Comparison of ENCODE assay signal across 18 cellular contexts in genomic region chr14:78917462-78917861, GRCh38.
DNase-seq lines count a peak whose midpoint lies in the region; ATAC-seq, FAIRE-seq and TF ChIP-seq lines count a peak whose summit lies in the region.
"Had no signal": no experiment of that assay in that cellular context is flagged by ENCODE, and none has a peak within 500 bp of the region (broad histone marks: within the 10 kb centered on the region; RNA-seq: fewer than 3 reads in every experiment).

No MANE protein-coding gene starts in this region.

- H3K36me3 Mint-ChIP-seq in WTC11 = no peaks in the 10 kb centered on the region
- H3K36me3 Mint-ChIP-seq: CD4-positive, alpha-beta memory T cell had no signal

- H3K9me3 ChIP-seq in HepG2 (ENCODE audit: low read length) = no peaks in the 10 kb centered on the region
- H3K9me3 ChIP-seq in right lobe of liver = no peaks in the 10 kb centered on the region
- H3K9me3 ChIP-seq: A549, BE2C, HAP-1 had no signal

- H3K4me3 Mint-ChIP-seq in WTC11 = no peak overlapping the region
- H3K4me3 Mint-ChIP-seq: CD4-positive, alpha-beta memory T cell; HFFc6 had no signal

- ATAC-seq in HepG2 (no peak), right lobe of liver (no peak), WTC11 (0 out of 2 replicates have a peak, but pooled peaks have one; percentile 38)
- ATAC-seq: A549 had no signal

- DNase-seq in HepG2 (ENCODE audit: low spot score) (no peak), right lobe of liver (no peak), WTC11 (ENCODE audit: low spot score) (peak; percentile 19), epithelial cell of esophagus (ENCODE audit: low read depth) (peak; percentile 26), NCI-H2029 (lab: John Stamatoyannopoulos, UW) (no peak), pons (ENCODE audit: low spot score) (no peak), HCEC 1CT (no peak)
- DNase-seq: BE2C; CD4-positive, alpha-beta memory T cell; DND-41; GDM1; GOT3; HFFc6 had no signal

- FAIRE-seq in HepG2 (lab: Jason Lieb, UNC) = no peak
- FAIRE-seq: A549, GM12892, HTR-8/SVneo had no signal

- H3K4me2 ChIP-seq in HepG2 (ENCODE audit: low read depth, low read length) = no peak overlapping the region
- H3K4me2 ChIP-seq: A549 had no signal

- H3K27me3 ChIP-seq in HepG2 (ENCODE audit: control insufficient read depth in 1 of 2, insufficient read depth in 2 of 2, low read length in 2 of 2) = no peaks in the 10 kb centered on the region
- no peaks in the 10 kb centered on the region for H3K27me3 ChIP-seq in right lobe of liver
- H3K27me3 ChIP-seq: BE2C had no signal

- TF ChIP-seq POLR2A in HepG2 (IDR thresholded peaks at IDR 0.05; ENCODE audit: insufficient read depth in 1 of 2, low read depth in 2 of 2, low read length in 2 of 2) (no peak), right lobe of liver (IDR thresholded peaks at IDR 0.05) (no peak)

- H3K9me3 Mint-ChIP-seq in WTC11 = no peaks in the 10 kb centered on the region
- H3K9me3 Mint-ChIP-seq: HFFc6 had no signal

- TF ChIP-seq EP300 in HepG2 (IDR thresholded peaks at IDR 0.05; ENCODE audit: low read depth in 2 of 2, low read length in 2 of 2) (no peak), HepG2 (CRISPR knock-in tag; IDR thresholded peaks at IDR 0.05; ENCODE audit: borderline replicate concordance) (no peak)

- no peaks in the 10 kb centered on the region for H3K79me2 ChIP-seq in HepG2 (ENCODE audit: insufficient read depth, low read length)

- H3K36me3 ChIP-seq in HepG2 (replicated peaks in 1 of 2; ENCODE audit: control insufficient read depth in 1 of 2, insufficient read depth in 2 of 2, low read length in 2 of 2) (no peaks in the 10 kb centered on the region), right lobe of liver (no peaks in the 10 kb centered on the region)
- H3K36me3 ChIP-seq: BE2C, HAP-1 had no signal

- no peaks in the 10 kb centered on the region for H3K4me1 Mint-ChIP-seq in WTC11
- H3K4me1 Mint-ChIP-seq: CD4-positive, alpha-beta memory T cell had no signal

- POLR2A ChIA-PET in HepG2 (lab: Yijun Ruan, JAX) = no interaction called here
- POLR2A ChIA-PET in WTC11 (lab: Charles Lee) = no interaction called here

- intact Hi-C loops in HepG2 (cut with micrococcal nuclease; ENCODE audit: unreplicated experiment) = no loop called here
- intact Hi-C loops in right lobe of liver (cut with DNase I) = no loop called here

- TF ChIP-seq RAD21 in HepG2 (CRISPR knock-in tag; IDR thresholded peaks at IDR 0.05) = no peak

- H3K27ac ChIP-seq in HepG2 (ENCODE audit: extremely low read length, insufficient read depth, low read length) = no peak overlapping the region
- no peak overlapping the region for H3K27ac ChIP-seq in right lobe of liver
- H3K27ac ChIP-seq: A549, C4-2B had no signal

- in situ Hi-C loops in HepG2 (cut with HindIII; ENCODE audit: extremely low pct_ligation_motif_present, low pct_unique_long_range_greater_than_20kb) = no loop called here

- no peak overlapping the region for H3K9ac ChIP-seq in HepG2 (ENCODE audit: insufficient read depth, low read depth, low read length)

- TF ChIP-seq CTCF in HepG2 (CRISPR knock-in tag; IDR thresholded peaks at IDR 0.05) (no peak), right lobe of liver (IDR thresholded peaks at IDR 0.05) (no peak), WTC11 (IDR thresholded peaks at IDR 0.05) (no peak), epithelial cell of esophagus (IDR thresholded peaks at IDR 0.05; ENCODE audit: insufficient read depth, low read depth, low read length, missing control alignments) (no peak)

- no peak overlapping the region for H2AFZ ChIP-seq in HepG2 (ENCODE audit: low read length)

- H3K4me1 ChIP-seq in HepG2 (ENCODE audit: insufficient read depth, low read length) = no peaks in the 10 kb centered on the region
- H3K4me1 ChIP-seq in right lobe of liver = no peaks in the 10 kb centered on the region
- H3K4me1 ChIP-seq: A549, BE2C, HAP-1 had no signal

- H3K4me3 ChIP-seq in HepG2 (replicated peaks in 1 of 3; ENCODE audit: insufficient read depth in 1 of 3, low read depth in 2 of 3, low read length in 3 of 3) (no peak overlapping the region), right lobe of liver (no peak overlapping the region), epithelial cell of esophagus (ENCODE audit: low read length) (no peak overlapping the region)
- H3K4me3 ChIP-seq: A549, HAP-1 had no signal

- WGBS in HepG2 (ENCODE audit: low lambda C conversion rate) = 90% methylated on average over 1 of the region's 1 CpG
- 100% methylated on average over 1 of the region's 1 CpG for WGBS in right lobe of liver (ENCODE audit: insufficient coverage, low coverage, low lambda C conversion rate, missing lambda C conversion rate)

- H4K20me1 ChIP-seq in HepG2 (ENCODE audit: insufficient read depth, low read length) = no peaks in the 10 kb centered on the region

- no TSS peak for BruUV-seq in HepG2 (replicated peaks; lab: Mats Ljungman, UMichigan)

- CTCF ChIA-PET in HepG2 (lab: Yijun Ruan, JAX; ENCODE audit: low intra/inter-chr PET ratio, low total read pairs) = no interaction called here
- CTCF ChIA-PET in WTC11 (lab: Charles Lee) = interaction anchor here (0.7 kb wide), 1 partner anchor 570 kb away, joined by 3 read pairs; no protein-coding TSS in a partner anchor

- no peaks in the 10 kb centered on the region for H3K27me3 Mint-ChIP-seq in WTC11 (ENCODE audit: low read depth)

- H3K27ac Mint-ChIP-seq in WTC11 = no peak overlapping the region
- H3K27ac Mint-ChIP-seq: CD4-positive, alpha-beta memory T cell; HFFc6 had no signal

TF ChIP-seq in HepG2, 621 proteins besides CTCF, POLR2A, EP300 and RAD21:
- TF ChIP-seq PRDM15 (CRISPR knock-in tag; IDR thresholded peaks at IDR 0.05) (peak; percentile 91), ESRRA (CRISPR knock-in tag; IDR thresholded peaks at IDR 0.05; ENCODE audit: low read depth) (no peak), FOSL1 (CRISPR knock-in tag; IDR thresholded peaks at IDR 0.05; ENCODE audit: borderline replicate concordance) (no peak), ZNF75D (CRISPR knock-in tag; IDR thresholded peaks at IDR 0.05; ENCODE audit: borderline replicate concordance) (no peak), ZNF264 (CRISPR knock-in tag; IDR thresholded peaks at IDR 0.05) (no peak), MED8 (CRISPR knock-in tag; IDR thresholded peaks at IDR 0.05; ENCODE audit: insufficient replicate concordance) (no peak)

TF ChIP-seq in WTC11, 78 proteins besides CTCF, POLR2A, EP300 and RAD21:
- TF ChIP-seq PRDM15 (CRISPR knock-in tag; IDR thresholded peaks at IDR 0.05) = peak; percentile 96
- no peak for TF ChIP-seq PRRX2 (CRISPR knock-in tag; IDR thresholded peaks at IDR 0.05)
- TF ChIP-seq ATF3 (CRISPR knock-in tag; conservative IDR thresholded peaks at IDR 0.05) = no peak
- TF ChIP-seq IRF1 (CRISPR knock-in tag; IDR thresholded peaks at IDR 0.05) = no peak
- no peak for TF ChIP-seq ZBTB21 (CRISPR knock-in tag; IDR thresholded peaks at IDR 0.05; ENCODE audit: borderline replicate concordance)
- TF ChIP-seq FOXJ3 (CRISPR knock-in tag; IDR thresholded peaks at IDR 0.05; ENCODE audit: borderline replicate concordance) = no peak

Comparison
In these comparisons a context has a peak if more than half of its experiments do, and no peak if none do; other contexts are left out.
1. DNase-seq: peak in WTC11 (single experiment) and epithelial cell of esophagus (single experiment); none in HepG2 (single experiment), right lobe of liver (0 of 3), NCI-H2029 (single experiment), pons (single experiment) and HCEC 1CT (single experiment).
2. Of the 50 proteins assayed by ChIP-seq in both HepG2 and WTC11: peak only in HepG2: none; only in WTC11: none; in both: PRDM15; in neither: 49.